In genomic region chr6:43950206-43950605, GRCh38 we compare ENCODE assay signal across 16 cellular contexts.
"Had no signal": no experiment of that assay in that cellular context is flagged by ENCODE, and none has a peak within 500 bp of the region (broad histone marks: within the 10 kb centered on the region; RNA-seq: fewer than 3 reads in every experiment).

No MANE protein-coding gene starts in this region.

- H3K4me3 Mint-ChIP-seq: activated CD4-positive, alpha-beta T cell treated with anti-CD3 and anti-CD28 coated beads, Interleukin-2, amount 10 ng/mL, durations not matched to agents 24 days and 14 days; central memory CD8-positive, alpha-beta T cell; nephron; stimulated activated naive B cell treated with anti-CD40 and anti-IgM and Interleukin-4, amounts not matched to agents 10 μg/mL and 1 μg/mL and 100 μg/mL, for 72 hours; T-helper 2 cell treated with Interferon-gamma antibody and Interleukin-4, amounts not matched to agents 5 μg/mL and 100 μg/mL, for 36 hours had no signal

- H3K4me1 Mint-ChIP-seq: activated CD4-positive, alpha-beta T cell treated with anti-CD3 and anti-CD28 coated beads, Interleukin-2, amount 10 ng/mL, durations not matched to agents 24 days and 14 days; central memory CD8-positive, alpha-beta T cell; nephron; stimulated activated naive B cell treated with anti-CD40 and anti-IgM and Interleukin-4, amounts not matched to agents 10 μg/mL and 1 μg/mL and 100 μg/mL, for 72 hours had no signal

- H3K36me3 ChIP-seq: esophagus squamous epithelium, left lung, thyroid gland, uterus had no signal

- H3K9me3 ChIP-seq: body of pancreas, left lung, thyroid gland had no signal

- H3K27ac ChIP-seq: body of pancreas, coronary artery, esophagus squamous epithelium, left lung, uterus had no signal

- ATAC-seq: activated naive CD4-positive, alpha-beta T cell treated with anti-CD3 and anti-CD28 coated beads, Interleukin-2, amount 50 U/mL, for 72 hours; body of pancreas; stimulated activated naive B cell treated with anti-CD40 and anti-IgM and Interleukin-4, amounts not matched to agents 10 μg/mL and 1 μg/mL and 100 μg/mL, for 72 hours had no signal

- DNase-seq: activated CD4-positive, alpha-beta T cell treated with anti-CD3 and anti-CD28 coated beads, Interleukin-2, amount 10 ng/mL, durations not matched to agents 24 days and 14 days; activated CD4-positive, CD25-positive, alpha-beta regulatory T cell; esophagus squamous epithelium; hippocampal formation; left lung; stimulated activated CD4-positive, alpha-beta T cell treated with anti-CD3 and anti-CD28 coated beads, Interleukin-2, amount 100 ng/mL, for 48 hours; stimulated activated naive B cell treated with anti-CD40 and anti-IgM and Interleukin-4, amounts not matched to agents 10 μg/mL and 1 μg/mL and 100 μg/mL, for 72 hours; SW 1271; thyroid gland had no signal

- H3K27ac Mint-ChIP-seq: activated CD4-positive, alpha-beta T cell treated with anti-CD3 and anti-CD28 coated beads, Interleukin-2, amount 10 ng/mL, durations not matched to agents 24 days and 14 days; activated naive CD4-positive, alpha-beta T cell treated with anti-CD3 and anti-CD28 coated beads, Interleukin-2, amount 50 U/mL, for 72 hours; nephron; stimulated activated naive B cell treated with anti-CD40 and anti-IgM and Interleukin-4, amounts not matched to agents 10 μg/mL and 1 μg/mL and 100 μg/mL, for 72 hours; T-helper 2 cell treated with Interferon-gamma antibody and Interleukin-4, amounts not matched to agents 5 μg/mL and 100 μg/mL, for 36 hours had no signal

- H3K27me3 ChIP-seq: body of pancreas, thyroid gland, uterus had no signal

- H3K4me3 ChIP-seq: body of pancreas, coronary artery, esophagus squamous epithelium, left lung, thyroid gland, uterus had no signal

- H3K4me1 ChIP-seq: esophagus squamous epithelium, left lung, uterus had no signal

- H3K36me3 Mint-ChIP-seq: stimulated activated naive B cell treated with anti-CD40 and anti-IgM and Interleukin-4, amounts not matched to agents 10 μg/mL and 1 μg/mL and 100 μg/mL, for 72 hours had no signal
